In the genomic region with DNA sequence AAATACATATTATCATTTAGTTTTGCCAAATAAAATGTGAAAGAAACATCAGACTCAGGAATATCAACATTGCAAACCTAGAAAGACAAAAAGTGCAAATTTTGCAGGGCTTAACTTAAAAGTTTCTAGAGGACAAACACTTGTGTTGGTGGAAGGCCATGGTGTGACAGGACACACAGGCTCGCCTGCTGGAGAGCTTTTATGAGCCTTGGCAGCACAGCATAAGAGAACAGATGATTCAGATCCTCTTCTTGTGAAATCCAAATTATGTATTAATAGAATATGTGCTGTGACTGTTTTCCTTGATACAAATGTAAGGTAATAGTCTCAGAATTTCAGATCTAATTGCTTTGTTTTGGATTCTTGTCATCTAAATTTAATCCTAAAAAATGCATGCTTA, we compare ENCODE assay signal across 1 cellular context.
TF ChIP-seq lines count a peak whose summit lies in the region.

No MANE protein-coding gene starts in this region.

TF ChIP-seq in WTC11, 78 proteins besides CTCF, POLR2A, EP300 and RAD21 (continued from another document):
- TF ChIP-seq, protein P1, sequence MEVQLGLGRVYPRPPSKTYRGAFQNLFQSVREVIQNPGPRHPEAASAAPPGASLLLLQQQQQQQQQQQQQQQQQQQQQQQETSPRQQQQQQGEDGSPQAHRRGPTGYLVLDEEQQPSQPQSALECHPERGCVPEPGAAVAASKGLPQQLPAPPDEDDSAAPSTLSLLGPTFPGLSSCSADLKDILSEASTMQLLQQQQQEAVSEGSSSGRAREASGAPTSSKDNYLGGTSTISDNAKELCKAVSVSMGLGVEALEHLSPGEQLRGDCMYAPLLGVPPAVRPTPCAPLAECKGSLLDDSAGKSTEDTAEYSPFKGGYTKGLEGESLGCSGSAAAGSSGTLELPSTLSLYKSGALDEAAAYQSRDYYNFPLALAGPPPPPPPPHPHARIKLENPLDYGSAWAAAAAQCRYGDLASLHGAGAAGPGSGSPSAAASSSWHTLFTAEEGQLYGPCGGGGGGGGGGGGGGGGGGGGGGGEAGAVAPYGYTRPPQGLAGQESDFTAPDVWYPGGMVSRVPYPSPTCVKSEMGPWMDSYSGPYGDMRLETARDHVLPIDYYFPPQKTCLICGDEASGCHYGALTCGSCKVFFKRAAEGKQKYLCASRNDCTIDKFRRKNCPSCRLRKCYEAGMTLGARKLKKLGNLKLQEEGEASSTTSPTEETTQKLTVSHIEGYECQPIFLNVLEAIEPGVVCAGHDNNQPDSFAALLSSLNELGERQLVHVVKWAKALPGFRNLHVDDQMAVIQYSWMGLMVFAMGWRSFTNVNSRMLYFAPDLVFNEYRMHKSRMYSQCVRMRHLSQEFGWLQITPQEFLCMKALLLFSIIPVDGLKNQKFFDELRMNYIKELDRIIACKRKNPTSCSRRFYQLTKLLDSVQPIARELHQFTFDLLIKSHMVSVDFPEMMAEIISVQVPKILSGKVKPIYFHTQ (CRISPR knock-in tag; IDR thresholded peaks at IDR 0.05) = no peak
- TF ChIP-seq ZNF263 (CRISPR knock-in tag; IDR thresholded peaks at IDR 0.05; ENCODE audit: low read depth) (no peak), RORB (CRISPR knock-in tag; IDR thresholded peaks at IDR 0.05) (no peak), MYBL2 (CRISPR knock-in tag; IDR thresholded peaks at IDR 0.05) (no peak)
- TF ChIP-seq, protein P2, sequence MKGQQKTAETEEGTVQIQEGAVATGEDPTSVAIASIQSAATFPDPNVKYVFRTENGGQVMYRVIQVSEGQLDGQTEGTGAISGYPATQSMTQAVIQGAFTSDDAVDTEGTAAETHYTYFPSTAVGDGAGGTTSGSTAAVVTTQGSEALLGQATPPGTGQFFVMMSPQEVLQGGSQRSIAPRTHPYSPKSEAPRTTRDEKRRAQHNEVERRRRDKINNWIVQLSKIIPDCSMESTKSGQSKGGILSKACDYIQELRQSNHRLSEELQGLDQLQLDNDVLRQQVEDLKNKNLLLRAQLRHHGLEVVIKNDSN (CRISPR knock-in tag; IDR thresholded peaks at IDR 0.05) = no peak
- TF ChIP-seq, protein P3, sequence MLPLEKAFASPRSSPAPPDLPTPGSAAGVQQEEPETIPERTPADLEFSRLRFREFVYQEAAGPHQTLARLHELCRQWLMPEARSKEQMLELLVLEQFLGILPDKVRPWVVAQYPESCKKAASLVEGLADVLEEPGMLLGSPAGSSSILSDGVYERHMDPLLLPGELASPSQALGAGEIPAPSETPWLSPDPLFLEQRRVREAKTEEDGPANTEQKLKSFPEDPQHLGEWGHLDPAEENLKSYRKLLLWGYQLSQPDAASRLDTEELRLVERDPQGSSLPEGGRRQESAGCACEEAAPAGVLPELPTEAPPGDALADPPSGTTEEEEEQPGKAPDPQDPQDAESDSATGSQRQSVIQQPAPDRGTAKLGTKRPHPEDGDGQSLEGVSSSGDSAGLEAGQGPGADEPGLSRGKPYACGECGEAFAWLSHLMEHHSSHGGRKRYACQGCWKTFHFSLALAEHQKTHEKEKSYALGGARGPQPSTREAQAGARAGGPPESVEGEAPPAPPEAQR (CRISPR knock-in tag; IDR thresholded peaks at IDR 0.05) = no peak
